ENCODE assay signal across 8 cellular contexts in genomic region chr9:19456996-19457693, GRCh38. TPM values are rescaled to one million over a fixed set of nuclear protein-coding genes. Genes with fewer than 3 reads are reported as not detected.
DNase-seq lines count a peak whose midpoint lies in the region; ATAC-seq and TF ChIP-seq lines count a peak whose summit lies in the region.

No MANE protein-coding gene starts in this region.

- peaks cover 7% of the 10 kb centered on the region for H3K27me3 Mint-ChIP-seq in T-helper 17 cell

- H3K4me1 Mint-ChIP-seq in T-helper 17 cell, result peaks cover 6% of the 10 kb centered on the region

- H3K27ac Mint-ChIP-seq in T-helper 17 cell, result no peak overlapping the region

- ATAC-seq in HG02763 (IDR thresholded peaks at IDR 0.05; ENCODE audit: unreplicated experiment) (peak; percentile 90), T-helper 17 cell (peak; percentile 96)

- H3K4me3 ChIP-seq in astrocyte of the cerebellum (ENCODE audit: low read depth, low read length) (peak overlapping the region; percentile 13), skeletal muscle cell (ENCODE audit: low read depth, low read length) (peak overlapping the region; percentile 37)

- no peaks in the 10 kb centered on the region for H3K9me3 ChIP-seq in T-helper 17 cell (ENCODE audit: control insufficient read depth, low read length, poor library complexity, severe bottlenecking)

- peak; percentile 93 for TF ChIP-seq CTCF in astrocyte of the cerebellum (IDR thresholded peaks at IDR 0.05; ENCODE audit: low read depth, low read length, missing control alignments)

- H3K4me3 Mint-ChIP-seq in T-helper 17 cell, result peak overlapping the region; percentile 41

- DNase-seq in SIG-M5 treated with dmso at 0.1 percent for 504 hours (lab: John Stamatoyannopoulos, UW; ENCODE audit: unreplicated experiment) (peak; percentile 63), SIG-M5 (lab: John Stamatoyannopoulos, UW) (no peak), NCI-H1417 (lab: John Stamatoyannopoulos, UW) (peak; percentile 49 to 87 (median 83)), T-helper 17 cell (peak; percentile 25 to 52 (median 37)), astrocyte of the cerebellum (ENCODE audit: low read depth) (peak; percentile 61), hypothalamus (lab: John Stamatoyannopoulos, UW) (peak in 37 of 51 donors; percentile 2 to 77 (median 36)), skeletal muscle cell (ENCODE audit: low read depth) (no peak)

- H3K36me3 Mint-ChIP-seq in T-helper 17 cell (ENCODE audit: low read depth), result no peaks in the 10 kb centered on the region

- in situ Hi-C loops in astrocyte of the cerebellum (cut with HindIII; ENCODE audit: low sequenced_read_pairs), result no loop called here

RNA-seq across cellular contexts. Expression of gene ACER2, which starts 48.3 kb away (rescaled TPM):
- 1 to 10 TPM; 1.8 to 7.8 TPM for total RNA-seq in T-helper 17 cell

Comparison
In these comparisons a context has a peak if more than half of its experiments do, and no peak if none do; other contexts are left out.
1. DNase-seq: peak in SIG-M5 treated with dmso at 0.1 percent for 504 hours (single experiment), NCI-H1417 (3 of 3), T-helper 17 cell (3 of 3), astrocyte of the cerebellum (single experiment) and hypothalamus (37 of 51); none in SIG-M5 (single experiment) and skeletal muscle cell (single experiment).